Comparison of ENCODE assay signal across 8 cellular contexts in genomic region chr19:36116344-36116637, GRCh38. TPM values are rescaled to one million over a fixed set of nuclear protein-coding genes. Genes with fewer than 3 reads are reported as not detected.
DNase-seq lines count a peak whose midpoint lies in the region; ATAC-seq and TF ChIP-seq lines count a peak whose summit lies in the region.
"Had no signal": no experiment of that assay in that cellular context is flagged by ENCODE, and none has a peak within 500 bp of the region (broad histone marks: within the 10 kb centered on the region; RNA-seq: fewer than 3 reads in every experiment).

No MANE protein-coding gene starts in this region.

- CTCF ChIA-PET in HEK293 (lab: Yijun Ruan, JAX): interaction anchor here (0.6 to 5.1 kb wide), 4 partner anchors 11 to 264 kb away, joined by 3 to 49 read pairs (median 14); no protein-coding TSS in a partner anchor
- CTCF ChIA-PET in activated B cell treated with CpG ODN at 0.5 μM for 24 hours (lab: Charles Lee): interaction anchor here (1.0 kb wide), 1 partner anchor 12 kb away, joined by 5 read pairs; no protein-coding TSS in a partner anchor

- H3K27me3 ChIP-seq in right cardiac atrium (ENCODE audit: control insufficient read depth, insufficient read depth) (no peaks in the 10 kb centered on the region), spleen (replicated peaks in 1 of 7) (no peaks in the 10 kb centered on the region)

- TF ChIP-seq POLR2A in spleen (IDR thresholded peaks at IDR 0.05): no peak

- no peak overlapping the region for H3K4me3 ChIP-seq in HEK293 (ENCODE audit: low read depth, low read length)
- peak overlapping the region; percentile 69 for H3K4me3 ChIP-seq in right cardiac atrium (ENCODE audit: low read length)
- H3K4me3 ChIP-seq in spleen: peak overlapping the region in 7 of 8 donors; percentile 71 to 96 (median 82)

- POLR2A ChIA-PET in HEK293 (lab: Yijun Ruan, JAX) (interaction anchor here (1.8 to 4.5 kb wide), 7 partner anchors 10 to 99 kb away, joined by 16 to 96 read pairs (median 22); partner anchors contain the start of genes THAP8, ZNF146 and ZNF565), activated B cell treated with CpG ODN at 0.5 μM for 24 hours (lab: Charles Lee) (interaction anchor here (1.0 to 2.2 kb wide), 3 partner anchors 11 to 656 kb away, joined by 3 to 27 read pairs (median 3); partner anchors contain the start of gene ZNF850)

- intact Hi-C loops in activated B cell treated with CpG ODN at 0.5 μM for 24 hours (cut with micrococcal nuclease): loop anchor here (10.0 kb wide), 4 partner anchors 181 to 1539 kb away; partner anchors contain the start of genes COX6B1, ETV2, IGFLR1 and LIN37
- intact Hi-C loops in right cardiac atrium (cut with DNase I): loop anchor here in 2 of 4 donors (10.0 kb wide), 2 partner anchors 51 to 121 kb away; partner anchors contain the start of gene SDHAF1 (in 1 of the 2)
- intact Hi-C loops in spleen (cut with DNase I; ENCODE audit: low total_unique reads): loop anchor here (10.0 kb wide), 1 partner anchor 61 kb away; the partner anchor contains the start of genes THAP8 and WDR62

- ATAC-seq in activated B cell treated with CpG ODN at 0.5 μM for 24 hours (ENCODE audit: low read depth): no peak
- ATAC-seq in right cardiac atrium: no peak
- ATAC-seq in HG03095 (IDR thresholded peaks at IDR 0.05; ENCODE audit: unreplicated experiment): no peak
- ATAC-seq in HG02840 (IDR thresholded peaks at IDR 0.05; ENCODE audit: low FRiP score, unreplicated experiment): no peak

- H3K9me3 ChIP-seq in HEK293 (ENCODE audit: control insufficient read depth, insufficient read depth, low read depth, low read length) (no peaks in the 10 kb centered on the region), right cardiac atrium (ENCODE audit: control insufficient read depth, low read length) (no peaks in the 10 kb centered on the region), spleen (no peaks in the 10 kb centered on the region)

- DNase-seq in activated B cell treated with CpG ODN at 0.5 μM for 24 hours: no peak
- DNase-seq in right cardiac atrium: no peak
- no peak for DNase-seq in spleen
- DNase-seq in HuH-7.5 (ENCODE audit: low spot score): no peak
- DNase-seq: stimulated activated naive CD4-positive, alpha-beta T cell treated with Interleukin-2 at 50 U/mL for 16 hours had no signal

- WGBS in right cardiac atrium: 100% methylated on average over 1 of the region's 1 CpG
- WGBS in spleen, 5 donors: 83 to 100% (median 94%) methylated on average over 1 of the region's 1 CpG

- no peaks in the 10 kb centered on the region for H3K9me3 Mint-ChIP-seq in activated B cell treated with CpG ODN at 0.5 μM for 24 hours

- H3K27ac Mint-ChIP-seq in activated B cell treated with CpG ODN at 0.5 μM for 24 hours: peak overlapping the region; percentile 97

- peaks cover 73% of the 10 kb centered on the region for H3K36me3 Mint-ChIP-seq in activated B cell treated with CpG ODN at 0.5 μM for 24 hours (ENCODE audit: low read depth)

- H3K4me3 Mint-ChIP-seq in activated B cell treated with CpG ODN at 0.5 μM for 24 hours: peak overlapping the region; percentile 92

- H3K4me1 Mint-ChIP-seq in activated B cell treated with CpG ODN at 0.5 μM for 24 hours: peaks cover 43% of the 10 kb centered on the region

- TF ChIP-seq CTCF in HEK293 (tag by site-specific recombination; IDR thresholded peaks at IDR 0.05) (no peak), activated B cell treated with CpG ODN at 0.5 μM for 24 hours (IDR thresholded peaks at IDR 0.05) (no peak), spleen (IDR thresholded peaks at IDR 0.05 in 8 of 11, conservative IDR thresholded peaks at IDR 0.05 in 3 of 11) (no peak)

- H3K27ac ChIP-seq in HEK293 (ENCODE audit: extremely low read depth, low read depth, low read length): peak overlapping the region; percentile 92
- H3K27ac ChIP-seq in right cardiac atrium (ENCODE audit: low read length): no peak overlapping the region
- H3K27ac ChIP-seq in spleen: peak overlapping the region in 7 of 8 donors; percentile 87 to 96 (median 93)

- H3K4me1 ChIP-seq in HEK293 (ENCODE audit: control insufficient read depth, insufficient read depth, low read length) (peaks cover 36% of the 10 kb centered on the region), right cardiac atrium (ENCODE audit: control insufficient read depth, insufficient read depth, low read length) (no peaks in the 10 kb centered on the region), spleen (peaks cover 15 to 57% (median 35%) of the 10 kb centered on the region in 6 donors)

- H3K27me3 Mint-ChIP-seq in activated B cell treated with CpG ODN at 0.5 μM for 24 hours: no peaks in the 10 kb centered on the region

- H3K36me3 ChIP-seq in HEK293 (ENCODE audit: control insufficient read depth in 2 of 2, insufficient read depth in 1 of 2, low read length in 2 of 2): peaks cover 62 to 66% of the 10 kb centered on the region in 2 experiments
- H3K36me3 ChIP-seq in spleen: peaks cover 0 to 75% (median 43%) of the 10 kb centered on the region in 6 donors

TF ChIP-seq in HEK293, 187 proteins besides CTCF, POLR2A, EP300 and RAD21:
- TF ChIP-seq ZNF157 (tag by site-specific recombination; IDR thresholded peaks at IDR 0.05) (no peak), HOXC10 (CRISPR knock-in tag; IDR thresholded peaks at IDR 0.05) (no peak), PRDM6 (tag by site-specific recombination; IDR thresholded peaks at IDR 0.05) (no peak)

RNA-seq across cellular contexts. Expression of gene TBCB, which starts 1.0 kb away (rescaled TPM):
- total RNA-seq in activated B cell treated with CpG ODN at 0.5 μM for 24 hours (138 and 144 TPM in 2 replicates), right cardiac atrium (10 to 100 TPM; 76.8 to 99.7 (median 80.3) TPM), spleen (100 to 1,000 TPM in 3 of 7 donors, 10 to 100 TPM in 4; 87.8 to 120 (median 95.5) TPM)
- polyA plus RNA-seq in right cardiac atrium (101 TPM), spleen (100 to 1,000 TPM; 152 to 170 (median 155) TPM)

RNA-seq across cellular contexts. Expression of gene POLR2I, which starts 1.6 kb away (rescaled TPM):
- 46.6 and 51.6 TPM in 2 replicates for total RNA-seq in activated B cell treated with CpG ODN at 0.5 μM for 24 hours
- 100 to 1,000 TPM in 3 of 4 donors, 10 to 100 TPM in 1; 96.6 to 140 (median 122) TPM for total RNA-seq in right cardiac atrium
- 121 TPM for polyA plus RNA-seq in right cardiac atrium
- 10 to 100 TPM; 23.1 to 42.3 (median 36.6) TPM for total RNA-seq in spleen
- polyA plus RNA-seq in spleen: 10 to 100 TPM; 46.2 to 60.3 (median 52.4) TPM

RNA-seq across cellular contexts. Expression of gene OVOL3, which starts 5.3 kb away (rescaled TPM):
- total RNA-seq in activated B cell treated with CpG ODN at 0.5 μM for 24 hours (not detected in 2 replicates), right cardiac atrium (not detected), spleen (not detected)
- polyA plus RNA-seq in right cardiac atrium (not detected), spleen (under 1 TPM; 0.11 to 0.22 (median 0.19) TPM)

RNA-seq across cellular contexts. Expression of gene CAPNS1, which starts 23.6 kb away (rescaled TPM):
- total RNA-seq in activated B cell treated with CpG ODN at 0.5 μM for 24 hours: 442 and 477 TPM in 2 replicates
- total RNA-seq in right cardiac atrium: 100 to 1,000 TPM; 542 to 668 (median 632) TPM
- 726 TPM for polyA plus RNA-seq in right cardiac atrium
- 100 to 1,000 TPM; 130 to 602 (median 373) TPM for total RNA-seq in spleen
- polyA plus RNA-seq in spleen: 100 to 1,000 TPM; 247 to 431 (median 321) TPM

RNA-seq across cellular contexts. Expression of gene COX7A1, which starts 36.0 kb away (rescaled TPM):
- total RNA-seq in activated B cell treated with CpG ODN at 0.5 μM for 24 hours: not detected in 2 replicates
- total RNA-seq in right cardiac atrium: 1,000 to 10,000 TPM; 1,675 to 2,458 (median 2,091) TPM
- 1,566 TPM for polyA plus RNA-seq in right cardiac atrium
- 10 to 100 TPM in 5 of 7 donors, 1 to 10 TPM in 2; 6.3 to 40.9 (median 20.4) TPM for total RNA-seq in spleen
- polyA plus RNA-seq in spleen: 10 to 100 TPM; 20.0 to 37.6 (median 26.3) TPM
